1 cellular context compared by ENCODE assay signal in the genomic region with DNA sequence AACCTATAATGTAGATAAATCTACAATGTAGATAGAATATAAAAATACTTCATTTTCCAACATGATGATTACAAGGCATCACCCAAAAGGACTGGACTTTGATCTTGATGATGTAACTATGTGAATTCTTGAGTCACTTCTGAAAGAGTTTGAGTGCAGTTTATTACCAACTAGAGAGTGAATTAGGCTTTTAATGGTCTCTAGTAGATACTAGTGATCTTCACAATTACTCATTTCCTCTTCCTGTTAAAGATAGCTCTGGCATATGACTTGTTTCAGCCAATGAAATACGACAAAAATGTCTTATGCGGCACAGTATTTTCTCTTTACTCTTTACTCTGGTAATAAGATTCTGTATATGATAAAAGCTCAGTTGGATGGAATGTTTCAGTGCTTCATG.
A peak's percentile ranks its signal among the peaks of the same experiment; 100 is the strongest.
TF ChIP-seq lines count a peak whose summit lies in the region.

No MANE protein-coding gene starts in this region.

TF ChIP-seq in K562, 482 proteins besides CTCF, POLR2A, EP300 and RAD21 (continued from another document):
- TF ChIP-seq, protein P1, sequence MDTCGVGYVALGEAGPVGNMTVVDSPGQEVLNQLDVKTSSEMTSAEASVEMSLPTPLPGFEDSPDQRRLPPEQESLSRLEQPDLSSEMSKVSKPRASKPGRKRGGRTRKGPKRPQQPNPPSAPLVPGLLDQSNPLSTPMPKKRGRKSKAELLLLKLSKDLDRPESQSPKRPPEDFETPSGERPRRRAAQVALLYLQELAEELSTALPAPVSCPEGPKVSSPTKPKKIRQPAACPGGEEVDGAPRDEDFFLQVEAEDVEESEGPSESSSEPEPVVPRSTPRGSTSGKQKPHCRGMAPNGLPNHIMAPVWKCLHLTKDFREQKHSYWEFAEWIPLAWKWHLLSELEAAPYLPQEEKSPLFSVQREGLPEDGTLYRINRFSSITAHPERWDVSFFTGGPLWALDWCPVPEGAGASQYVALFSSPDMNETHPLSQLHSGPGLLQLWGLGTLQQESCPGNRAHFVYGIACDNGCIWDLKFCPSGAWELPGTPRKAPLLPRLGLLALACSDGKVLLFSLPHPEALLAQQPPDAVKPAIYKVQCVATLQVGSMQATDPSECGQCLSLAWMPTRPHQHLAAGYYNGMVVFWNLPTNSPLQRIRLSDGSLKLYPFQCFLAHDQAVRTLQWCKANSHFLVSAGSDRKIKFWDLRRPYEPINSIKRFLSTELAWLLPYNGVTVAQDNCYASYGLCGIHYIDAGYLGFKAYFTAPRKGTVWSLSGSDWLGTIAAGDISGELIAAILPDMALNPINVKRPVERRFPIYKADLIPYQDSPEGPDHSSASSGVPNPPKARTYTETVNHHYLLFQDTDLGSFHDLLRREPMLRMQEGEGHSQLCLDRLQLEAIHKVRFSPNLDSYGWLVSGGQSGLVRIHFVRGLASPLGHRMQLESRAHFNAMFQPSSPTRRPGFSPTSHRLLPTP (IDR thresholded peaks at IDR 0.05; ENCODE audit: borderline replicate concordance, extremely low read depth, insufficient read length), result no peak
- TF ChIP-seq, protein P2, sequence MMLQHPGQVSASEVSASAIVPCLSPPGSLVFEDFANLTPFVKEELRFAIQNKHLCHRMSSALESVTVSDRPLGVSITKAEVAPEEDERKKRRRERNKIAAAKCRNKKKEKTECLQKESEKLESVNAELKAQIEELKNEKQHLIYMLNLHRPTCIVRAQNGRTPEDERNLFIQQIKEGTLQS (IDR thresholded peaks at IDR 0.05), result 0 out of 2 replicates have a peak, but pooled peaks have one; percentile 39
- TF ChIP-seq, protein P2 (CRISPR knock-in tag; conservative IDR thresholded peaks at IDR 0.05), result no peak
- TF ChIP-seq CBX8 (IDR thresholded peaks at IDR 0.05; ENCODE audit: borderline replicate concordance, extremely low read depth, low read depth, low read length, poor library complexity, severe bottlenecking), result no peak
- TF ChIP-seq MYNN (IDR thresholded peaks at IDR 0.05), result no peak
- TF ChIP-seq MYNN (CRISPR knock-in tag; IDR thresholded peaks at IDR 0.05), result no peak
- TF ChIP-seq SAFB (IDR thresholded peaks at IDR 0.05; ENCODE audit: borderline replicate concordance, low read depth, low read length), result no peak
